ENCODE assay signal across 31 cellular contexts in the genomic region with DNA sequence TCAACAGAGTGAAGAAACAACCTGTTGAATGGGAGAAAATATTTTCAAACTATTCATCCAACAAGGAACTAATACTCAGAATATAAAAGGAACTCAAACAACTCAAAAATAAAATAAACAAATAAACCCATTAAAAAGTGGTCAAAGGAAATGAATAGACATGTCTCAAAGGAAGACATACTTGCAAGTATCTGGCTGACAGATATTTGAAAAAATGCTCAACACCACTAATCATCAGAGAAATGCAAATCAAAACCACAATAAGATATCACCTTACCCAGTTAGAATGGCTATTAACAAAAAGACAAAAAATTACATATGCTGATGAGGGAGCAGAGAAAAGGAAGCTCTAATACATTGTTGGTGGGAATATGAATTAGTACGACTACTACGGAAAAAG.
"Had no signal": no experiment of that assay in that cellular context is flagged by ENCODE, and none has a peak within 500 bp of the region (broad histone marks: within the 10 kb centered on the region; RNA-seq: fewer than 3 reads in every experiment).

No MANE protein-coding gene starts in this region.

- H3K79me2 ChIP-seq: hepatocyte, parathyroid adenoma had no signal

- H3K9ac ChIP-seq: parathyroid adenoma had no signal

- H3K4me1 ChIP-seq: gastroesophageal sphincter, heart left ventricle, parathyroid adenoma, prostate gland, sigmoid colon, spleen, thyroid gland had no signal

- H3K4me3 ChIP-seq: dorsolateral prefrontal cortex, gastroesophageal sphincter, heart left ventricle, hepatocyte, lung, mucosa of descending colon, prostate gland, sigmoid colon, skin epidermis, spleen, thyroid gland had no signal

- H3K9me3 ChIP-seq: prostate gland, thyroid gland had no signal

- H3K4me3 Mint-ChIP-seq: mesothelial cell of epicardium; naive B cell; natural killer cell treated with Interleukin-12 subunit alpha and Interleukin-12 subunit beta and Interleukin-15 and Interleukin-18, amount 100 ng/mL, for 72 hours; neural crest cell; stimulated activated naive CD8-positive, alpha-beta T cell treated with anti-CD3 and anti-CD28 coated beads, Interleukin-15, amount 100 ng/mL, for 72 hours had no signal

- H3K27ac ChIP-seq: dorsolateral prefrontal cortex, epithelial cell of prostate, gastroesophageal sphincter, heart left ventricle, hepatocyte, neutrophil, parathyroid adenoma, prostate gland, sigmoid colon, skin epidermis, spleen, thyroid gland had no signal

- ATAC-seq: esophagus mucosa; gastroesophageal sphincter; heart left ventricle; left lobe of liver; mucosa of descending colon; natural killer cell treated with Interleukin-12 subunit alpha and Interleukin-12 subunit beta and Interleukin-15 and Interleukin-18, amount 100 ng/mL, for 72 hours; right cardiac atrium; stimulated activated naive CD8-positive, alpha-beta T cell treated with anti-CD3 and anti-CD28 coated beads, Interleukin-15, amount 100 ng/mL, for 72 hours had no signal

- H2AFZ ChIP-seq: hepatocyte, parathyroid adenoma had no signal

- H3K4me2 ChIP-seq: hepatocyte had no signal

- DNase-seq: dorsolateral prefrontal cortex; effector CD4-positive, alpha-beta T cell; foreskin fibroblast; heart left ventricle; kidney; mesenchymal stem cell; mucosa of descending colon; naive B cell; right cardiac atrium; sigmoid colon; spleen; stimulated activated CD4-positive, alpha-beta T cell treated with anti-CD3 and anti-CD28 coated beads, Interleukin-15, amount 100 ng/mL, for 24 hours; stimulated activated CD4-positive, alpha-beta T cell treated with anti-CD3 and anti-CD28 coated beads, Interleukin-4, amount 100 ng/mL, for 1 hour; stimulated activated CD8-positive, alpha-beta memory T cell treated with anti-CD3 and anti-CD28 coated beads, Interleukin-4, amount 100 ng/mL, for 48 hours; stimulated activated naive CD4-positive, alpha-beta T cell; stimulated activated naive CD8-positive, alpha-beta T cell treated with anti-CD3 and anti-CD28 coated beads, Interleukin-15, amount 100 ng/mL, for 72 hours; thyroid gland; trophoblast cell had no signal

- H3K36me3 ChIP-seq: gastroesophageal sphincter, heart left ventricle, neutrophil, prostate gland, sigmoid colon, thyroid gland had no signal

- FAIRE-seq: kidney had no signal

- H3K27ac Mint-ChIP-seq: mesothelial cell of epicardium; naive B cell; natural killer cell treated with Interleukin-12 subunit alpha and Interleukin-12 subunit beta and Interleukin-15 and Interleukin-18, amount 100 ng/mL, for 72 hours had no signal

- H3K27me3 Mint-ChIP-seq: naive B cell; natural killer cell treated with Interleukin-12 subunit alpha and Interleukin-12 subunit beta and Interleukin-15 and Interleukin-18, amount 100 ng/mL, for 72 hours; stimulated activated naive CD8-positive, alpha-beta T cell treated with anti-CD3 and anti-CD28 coated beads, Interleukin-15, amount 100 ng/mL, for 72 hours had no signal

- H3K4me1 Mint-ChIP-seq: mesothelial cell of epicardium; neural crest cell; stimulated activated naive CD8-positive, alpha-beta T cell treated with anti-CD3 and anti-CD28 coated beads, Interleukin-15, amount 100 ng/mL, for 72 hours had no signal

- H3K27me3 ChIP-seq: dorsolateral prefrontal cortex, gastroesophageal sphincter, heart left ventricle, hepatocyte, neutrophil, sigmoid colon, spleen, thyroid gland had no signal
